ENCODE assay signal across 9 cellular contexts in genomic region chr3:177724020-177724638, GRCh38.
DNase-seq lines count a peak whose midpoint lies in the region; ATAC-seq and TF ChIP-seq lines count a peak whose summit lies in the region.
"Had no signal": no experiment of that assay in that cellular context is flagged by ENCODE, and none has a peak within 500 bp of the region (broad histone marks: within the 10 kb centered on the region; RNA-seq: fewer than 3 reads in every experiment).

No MANE protein-coding gene starts in this region.

- no peak for ATAC-seq in WTC11

- CTCF ChIA-PET in WTC11 (lab: Charles Lee) = no interaction called here

- H3K4me1 ChIP-seq in right atrium auricular region = peaks cover 0 to 44% of the 10 kb centered on the region in 2 donors

- H3K9me3 ChIP-seq in right atrium auricular region = no peaks in the 10 kb centered on the region

- POLR2A ChIA-PET in WTC11 (lab: Charles Lee) = no interaction called here

- no peak overlapping the region for H3K4me3 Mint-ChIP-seq in WTC11

- H3K4me3 ChIP-seq in right atrium auricular region (no peak overlapping the region), skeletal muscle cell (ENCODE audit: low read depth, low read length) (no peak overlapping the region)
- H3K4me3 ChIP-seq: hepatocyte had no signal

- H3K4me1 Mint-ChIP-seq in WTC11 = peaks cover 8% of the 10 kb centered on the region

- 0 out of 2 replicates have a peak, but pooled peaks cover 8% of the 10 kb centered on the region for H3K36me3 Mint-ChIP-seq in WTC11

- H3K36me3 ChIP-seq in right atrium auricular region = no peaks in the 10 kb centered on the region

- no peaks in the 10 kb centered on the region for H3K27me3 ChIP-seq in right atrium auricular region
- H3K27me3 ChIP-seq: hepatocyte had no signal

- DNase-seq in KG1 (lab: John Stamatoyannopoulos, UW) = peak; percentile 49
- peak; percentile 79 for DNase-seq in SHP77 treated with DMSO at 0.1 percent for 48 hours (lab: John Stamatoyannopoulos, UW)
- DNase-seq in right atrium auricular region (ENCODE audit: low spot score) = peak; percentile 82
- DNase-seq in skeletal muscle cell (ENCODE audit: low read depth) = peak; percentile 31
- DNase-seq in WTC11 (ENCODE audit: low spot score) = no peak
- DNase-seq in NCI-H187 (lab: John Stamatoyannopoulos, UW) = no peak
- DNase-seq in HK-2 (ENCODE audit: unreplicated experiment) = no peak
- no peak for DNase-seq in RPMI8226

- peaks cover 16% of the 10 kb centered on the region for H3K9me3 Mint-ChIP-seq in WTC11

- H3K27ac Mint-ChIP-seq in WTC11 = no peak overlapping the region

- TF ChIP-seq CTCF in right atrium auricular region (IDR thresholded peaks at IDR 0.05) (no peak), WTC11 (IDR thresholded peaks at IDR 0.05) (no peak)

- H3K27ac ChIP-seq in right atrium auricular region = peak overlapping the region; percentile 1 to 78
- H3K27ac ChIP-seq: hepatocyte had no signal

- H3K27me3 Mint-ChIP-seq in WTC11 (ENCODE audit: low read depth) = peaks cover 2% of the 10 kb centered on the region; the same call in 1 of the 2 replicates

TF ChIP-seq in WTC11, 78 proteins besides CTCF, POLR2A, EP300 and RAD21:
- TF ChIP-seq FOXP1 (CRISPR knock-in tag; IDR thresholded peaks at IDR 0.05; ENCODE audit: borderline replicate concordance) (no peak), ZNF425 (CRISPR knock-in tag; conservative IDR thresholded peaks at IDR 0.05) (no peak), IRF2 (CRISPR knock-in tag; IDR thresholded peaks at IDR 0.05; ENCODE audit: borderline replicate concordance, low read depth) (no peak), ZSCAN18 (CRISPR knock-in tag; IDR thresholded peaks at IDR 0.05) (no peak), NFE2L1 (CRISPR knock-in tag; IDR thresholded peaks at IDR 0.05) (no peak)
- TF ChIP-seq, protein P1, sequence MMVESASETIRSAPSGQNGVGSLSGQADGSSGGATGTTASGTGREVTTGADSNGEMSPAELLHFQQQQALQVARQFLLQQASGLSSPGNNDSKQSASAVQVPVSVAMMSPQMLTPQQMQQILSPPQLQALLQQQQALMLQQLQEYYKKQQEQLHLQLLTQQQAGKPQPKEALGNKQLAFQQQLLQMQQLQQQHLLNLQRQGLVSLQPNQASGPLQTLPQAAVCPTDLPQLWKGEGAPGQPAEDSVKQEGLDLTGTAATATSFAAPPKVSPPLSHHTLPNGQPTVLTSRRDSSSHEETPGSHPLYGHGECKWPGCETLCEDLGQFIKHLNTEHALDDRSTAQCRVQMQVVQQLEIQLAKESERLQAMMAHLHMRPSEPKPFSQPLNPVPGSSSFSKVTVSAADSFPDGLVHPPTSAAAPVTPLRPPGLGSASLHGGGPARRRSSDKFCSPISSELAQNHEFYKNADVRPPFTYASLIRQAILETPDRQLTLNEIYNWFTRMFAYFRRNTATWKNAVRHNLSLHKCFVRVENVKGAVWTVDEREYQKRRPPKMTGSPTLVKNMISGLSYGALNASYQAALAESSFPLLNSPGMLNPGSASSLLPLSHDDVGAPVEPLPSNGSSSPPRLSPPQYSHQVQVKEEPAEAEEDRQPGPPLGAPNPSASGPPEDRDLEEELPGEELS (CRISPR knock-in tag; IDR thresholded peaks at IDR 0.05) = no peak

Comparison
In these comparisons a context has a peak if more than half of its experiments do, and no peak if none do; other contexts are left out.
1. DNase-seq: peak in KG1 (single experiment), SHP77 treated with DMSO at 0.1 percent for 48 hours (single experiment), right atrium auricular region (single experiment) and skeletal muscle cell (single experiment); none in WTC11 (single experiment), NCI-H187 (0 of 2), HK-2 (single experiment) and RPMI8226 (single experiment).